13 cellular contexts compared by ENCODE assay signal in the genomic region with DNA sequence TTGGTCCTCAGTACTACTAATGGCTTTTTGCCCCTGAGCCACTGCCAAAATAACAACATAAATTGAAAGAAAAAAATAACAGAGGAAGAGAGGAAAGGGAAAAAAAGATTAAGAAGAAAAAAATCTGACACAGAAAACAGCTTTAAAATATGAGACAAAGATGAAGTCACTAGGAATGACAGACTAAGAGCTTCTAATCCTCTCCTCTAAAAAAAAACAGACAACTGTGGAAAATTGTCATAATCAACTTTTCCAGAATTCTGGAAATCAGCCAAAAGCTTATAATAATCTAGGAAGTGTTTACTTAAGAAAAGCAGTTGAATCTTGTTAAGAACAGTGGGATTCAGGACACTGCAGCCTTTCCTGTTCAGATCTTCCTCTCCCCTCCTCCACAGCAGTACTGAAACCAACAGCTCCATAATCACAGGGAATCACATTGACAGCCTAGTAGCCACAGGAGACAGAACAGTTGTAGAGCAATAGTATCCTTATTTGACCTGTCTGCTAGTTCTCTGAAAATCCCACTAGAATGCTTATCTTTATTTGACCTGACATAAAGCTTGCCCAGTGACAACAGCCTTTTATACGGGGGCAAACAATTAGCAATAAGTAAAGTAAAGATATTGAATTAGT. TPM values are rescaled to one million over a fixed set of nuclear protein-coding genes. Genes with fewer than 3 reads are reported as not detected.
DNase-seq lines count a peak whose midpoint lies in the region; ATAC-seq lines count a peak whose summit lies in the region.
"Had no signal": no experiment of that assay in that cellular context is flagged by ENCODE, and none has a peak within 500 bp of the region (broad histone marks: within the 10 kb centered on the region; RNA-seq: fewer than 3 reads in every experiment).

No MANE protein-coding gene starts in this region.

- H3K36me3 Mint-ChIP-seq in dendritic cell treated with granulocyte-macrophage colony-stimulating factor and Interleukin-4, amounts not matched to agents 40 ng/mL and 50 ng/mL, for 4 days (ENCODE audit: low read depth): peaks cover 88% of the 10 kb centered on the region

- peak overlapping the region; percentile 39 for H3K27ac Mint-ChIP-seq in dendritic cell treated with granulocyte-macrophage colony-stimulating factor and Interleukin-4, amounts not matched to agents 40 ng/mL and 50 ng/mL, for 4 days
- H3K27ac Mint-ChIP-seq: activated CD4-positive, alpha-beta memory T cell treated with anti-CD3 and anti-CD28 coated beads, Interleukin-2, amount 10 ng/mL, durations not matched to agents 7 days and 5 days had no signal

- DNase-seq in D341Med (ENCODE audit: low spot score): peak; percentile 51
- DNase-seq in NCI-H524 treated with DMSO at 0.1 percent for 48 hours (lab: John Stamatoyannopoulos, UW): peak; percentile 22
- peak; percentile 37 for DNase-seq in medulla oblongata (ENCODE audit: extremely low spot score)
- no peak for DNase-seq in aorta
- no peak for DNase-seq in dedifferentiated amniotic fluid mesenchymal stem cell (ENCODE audit: extremely low spot score)
- DNase-seq: activated CD4-positive, alpha-beta memory T cell treated with anti-CD3 and anti-CD28 coated beads, Interleukin-2, amount 10 ng/mL, durations not matched to agents 7 days and 5 days; NCI-H1436 had no signal

- no peaks in the 10 kb centered on the region for H3K9me3 ChIP-seq in aorta (ENCODE audit: control insufficient read depth, low read length)
- H3K9me3 ChIP-seq: ascending aorta; BLaER1 treated with 17β-estradiol and CSF1 and Interleukin-3, amounts not matched to agents 10 nM and 100 nM; prostate gland had no signal

- H3K27me3 ChIP-seq in aorta (ENCODE audit: control insufficient read depth in 1 of 2, insufficient read depth in 2 of 2, low read length in 1 of 2): no peaks in the 10 kb centered on the region
- H3K27me3 ChIP-seq: ascending aorta; BLaER1 treated with 17β-estradiol and CSF1 and Interleukin-3, amounts not matched to agents 10 nM and 100 nM had no signal

- H3K4me3 Mint-ChIP-seq in dendritic cell treated with granulocyte-macrophage colony-stimulating factor and Interleukin-4, amounts not matched to agents 40 ng/mL and 50 ng/mL, for 4 days: no peak overlapping the region
- H3K4me3 Mint-ChIP-seq: activated CD4-positive, alpha-beta memory T cell treated with anti-CD3 and anti-CD28 coated beads, Interleukin-2, amount 10 ng/mL, durations not matched to agents 7 days and 5 days had no signal

- no peak overlapping the region for H3K4me3 ChIP-seq in aorta (ENCODE audit: low read length in 2 of 2)
- H3K4me3 ChIP-seq: ascending aorta; BLaER1 treated with 17β-estradiol and CSF1 and Interleukin-3, amounts not matched to agents 10 nM and 100 nM; prostate gland had no signal

- no peaks in the 10 kb centered on the region for H3K27me3 Mint-ChIP-seq in dendritic cell treated with granulocyte-macrophage colony-stimulating factor and Interleukin-4, amounts not matched to agents 40 ng/mL and 50 ng/mL, for 4 days
- H3K27me3 Mint-ChIP-seq: activated CD4-positive, alpha-beta memory T cell treated with anti-CD3 and anti-CD28 coated beads, Interleukin-2, amount 10 ng/mL, durations not matched to agents 7 days and 5 days had no signal

- no peaks in the 10 kb centered on the region for H3K4me1 ChIP-seq in aorta (ENCODE audit: control insufficient read depth in 1 of 2, insufficient read depth in 2 of 2, low read length in 2 of 2)
- H3K4me1 ChIP-seq: prostate gland had no signal

- 62 to 68% methylated on average over 1 of the region's 1 CpG for WGBS in aorta, 2 donors

- peaks cover 10% of the 10 kb centered on the region for H3K4me1 Mint-ChIP-seq in dendritic cell treated with granulocyte-macrophage colony-stimulating factor and Interleukin-4, amounts not matched to agents 40 ng/mL and 50 ng/mL, for 4 days (ENCODE audit: low read depth)

- no peak overlapping the region for H3K27ac ChIP-seq in aorta (ENCODE audit: low read depth in 1 of 2, low read length in 2 of 2)
- H3K27ac ChIP-seq: ascending aorta; BLaER1 treated with 17β-estradiol and CSF1 and Interleukin-3, amounts not matched to agents 10 nM and 100 nM; prostate gland had no signal

- ATAC-seq in aorta (ENCODE audit: low FRiP score): no peak
- no peak for ATAC-seq in HG03135 (IDR thresholded peaks at IDR 0.05; ENCODE audit: unreplicated experiment)
- no peak for ATAC-seq in HG02884 (IDR thresholded peaks at IDR 0.05; ENCODE audit: unreplicated experiment)

- H3K36me3 ChIP-seq in aorta (ENCODE audit: control insufficient read depth in 1 of 2, insufficient read depth in 2 of 2, low read length in 1 of 2): peaks cover 0 to 2% of the 10 kb centered on the region in 2 donors
- H3K36me3 ChIP-seq: prostate gland had no signal

- no peaks in the 10 kb centered on the region for H3K9me3 Mint-ChIP-seq in dendritic cell treated with granulocyte-macrophage colony-stimulating factor and Interleukin-4, amounts not matched to agents 40 ng/mL and 50 ng/mL, for 4 days
- H3K9me3 Mint-ChIP-seq: activated CD4-positive, alpha-beta memory T cell treated with anti-CD3 and anti-CD28 coated beads, Interleukin-2, amount 10 ng/mL, durations not matched to agents 7 days and 5 days had no signal

- intact Hi-C loops in dendritic cell treated with granulocyte-macrophage colony-stimulating factor and Interleukin-4, amounts not matched to agents 40 ng/mL and 50 ng/mL, for 4 days (cut with micrococcal nuclease): loop anchor here (10.0 kb wide), 1 partner anchor 939 kb away; no protein-coding TSS in a partner anchor
- intact Hi-C loops in aorta (cut with DNase I): no loop called here

RNA-seq across cellular contexts. Expression of gene IBTK, which starts 41.6 kb away (rescaled TPM):
- total RNA-seq in aorta: 10 to 100 TPM; 33.5 to 34.0 TPM
- polyA plus RNA-seq in aorta: 10 to 100 TPM; 16.3 to 20.0 TPM

Comparison
In these comparisons a context has a peak if more than half of its experiments do, and no peak if none do; other contexts are left out.
1. DNase-seq: peak in D341Med (single experiment), NCI-H524 treated with DMSO at 0.1 percent for 48 hours (single experiment) and medulla oblongata (single experiment); none in aorta (0 of 2) and dedifferentiated amniotic fluid mesenchymal stem cell (single experiment).